9 cellular contexts compared by ENCODE assay signal in genomic region chr18:78784861-78785260, GRCh38.
"Had no signal": no experiment of that assay in that cellular context is flagged by ENCODE, and none has a peak within 500 bp of the region (broad histone marks: within the 10 kb centered on the region; RNA-seq: fewer than 3 reads in every experiment).

No MANE protein-coding gene starts in this region.

- H3K4me3 ChIP-seq: GM23248, HAP-1 had no signal

- H3K27ac Mint-ChIP-seq: HFFc6, IgD-negative memory B cell had no signal

- H3K36me3 ChIP-seq: HAP-1 had no signal

- H3K4me1 Mint-ChIP-seq: IgD-negative memory B cell had no signal

- H3K9me3 ChIP-seq: HAP-1 had no signal

- H3K4me3 Mint-ChIP-seq: HFFc6, IgD-negative memory B cell had no signal

- H3K4me1 ChIP-seq: HAP-1 had no signal

- H3K9me3 Mint-ChIP-seq: IgD-negative memory B cell had no signal

- DNase-seq: GM23248, GOT3, H7, HFFc6 had no signal

- H2AFZ ChIP-seq: GM23248 had no signal

- ATAC-seq: HCT116, HepG2 had no signal

- H3K27me3 Mint-ChIP-seq: IgD-negative memory B cell had no signal

- H3K27ac ChIP-seq: GM23248, HL-60 had no signal
